ENCODE assay signal across 20 cellular contexts in the genomic region with DNA sequence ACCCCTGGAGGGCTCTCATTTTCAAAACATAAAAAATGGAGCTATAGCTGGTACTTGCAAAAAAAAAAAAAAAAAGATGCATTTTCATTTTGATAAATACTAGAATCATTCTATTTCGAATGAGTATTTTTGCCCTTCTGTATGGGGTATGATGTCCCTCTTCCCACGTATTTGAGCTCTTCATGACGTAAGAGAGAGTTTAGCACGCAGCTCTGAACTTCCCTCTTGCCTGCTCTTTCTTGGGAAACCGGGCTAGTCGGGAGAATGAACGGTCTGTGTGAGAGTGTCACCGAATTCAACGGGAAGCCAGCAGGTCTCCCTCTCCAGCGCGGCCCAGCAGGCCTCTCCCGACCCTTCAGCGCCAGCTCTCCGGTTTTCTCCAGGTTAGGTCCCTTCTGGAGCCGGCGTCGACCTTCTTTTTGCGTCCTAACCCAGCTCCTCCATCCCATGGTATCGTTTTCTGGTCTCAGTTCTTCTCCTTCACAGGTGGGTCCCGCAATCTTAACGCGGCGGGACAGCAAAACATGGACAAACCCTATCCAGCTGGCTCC.
"Had no signal": no experiment of that assay in that cellular context is flagged by ENCODE, and none has a peak within 500 bp of the region (broad histone marks: within the 10 kb centered on the region; RNA-seq: fewer than 3 reads in every experiment).

No MANE protein-coding gene starts in this region.

- H3K27me3 ChIP-seq: esophagus squamous epithelium, heart right ventricle, left lung, right atrium auricular region, sigmoid colon, tibial nerve, upper lobe of left lung, uterus had no signal

- H3K36me3 ChIP-seq: esophagus squamous epithelium, heart right ventricle, left lung, prostate gland, right atrium auricular region, sigmoid colon, thoracic aorta, tibial nerve, upper lobe of left lung, uterus had no signal

- H3K4me1 ChIP-seq: heart right ventricle, left lung, prostate gland, right atrium auricular region, sigmoid colon, upper lobe of left lung, uterus had no signal

- DNase-seq: effector memory CD4-positive, alpha-beta T cell; erythroblast; esophagus squamous epithelium; foreskin melanocyte; glutamatergic neuron; heart right ventricle; hippocampal formation; left cardiac atrium; left lung; naive thymus-derived CD8-positive, alpha-beta T cell; sigmoid colon; stimulated activated CD4-positive, alpha-beta T cell treated with anti-CD3 and anti-CD28 coated beads, Interleukin-4, amount 100 ng/mL, for 4 hours; stimulated activated naive CD8-positive, alpha-beta T cell treated with anti-CD3 and anti-CD28 coated beads, Interleukin-15, Interleukin-2, amounts not matched to agents 100 U/mL and 50 U/mL, for 24 hours; substantia nigra; uterus had no signal

- H3K27ac ChIP-seq: esophagus squamous epithelium, heart right ventricle, left lung, prostate gland, right atrium auricular region, sigmoid colon, thoracic aorta, tibial nerve, upper lobe of left lung, uterus had no signal

- H3K9me3 ChIP-seq: esophagus squamous epithelium, heart right ventricle, left lung, prostate gland, right atrium auricular region, sigmoid colon, thoracic aorta, tibial nerve, upper lobe of left lung, uterus had no signal

- H3K4me3 ChIP-seq: esophagus squamous epithelium, heart right ventricle, left lung, prostate gland, right atrium auricular region, sigmoid colon, thoracic aorta, tibial nerve, upper lobe of left lung, uterus had no signal
